8 cellular contexts compared by ENCODE assay signal in genomic region chr5:139341689-139342422, GRCh38. TPM values are rescaled to one million over a fixed set of nuclear protein-coding genes. Genes with fewer than 3 reads are reported as not detected.
DNase-seq lines count a peak whose midpoint lies in the region; ATAC-seq and TF ChIP-seq lines count a peak whose summit lies in the region.

PAIP2 (plus strand) TSS chr5:139341854; CDS start chr5:139363785, 21,931 bp downstream.

- no peaks in the 10 kb centered on the region for H3K36me3 ChIP-seq in PC-3 (ENCODE audit: low read depth, low read length)
- H3K36me3 ChIP-seq in mucosa of rectum (ENCODE audit: control insufficient read depth in 2 of 2, insufficient read depth in 2 of 2, low read length in 2 of 2): no peaks in the 10 kb centered on the region

- H3F3A ChIP-seq in PC-3 (ENCODE audit: low read length, unreplicated experiment): no peaks in the 10 kb centered on the region

- DNase-seq in DMS53 (lab: John Stamatoyannopoulos, UW) (peak; percentile 99), PC-3 (peak; percentile 95), activated T-cell treated with anti-CD3 and anti-CD28 coated beads for 48 hours (ENCODE audit: low read depth) (peak; percentile 96), epithelial cell of proximal tubule (ENCODE audit: low read depth) (peak; percentile 63)
- peak; percentile 97 for DNase-seq in Jurkat, Clone E6-1 (ENCODE audit: low read depth, low spot score)
- peak; percentile 98 for DNase-seq in stimulated activated CD8-positive, alpha-beta memory T cell treated with anti-CD3 and anti-CD28 coated beads, Interleukin-4, amount 100 ng/mL, for 48 hours

- no peaks in the 10 kb centered on the region for H3K9me2 ChIP-seq in PC-3 (replicated peaks; ENCODE audit: low read length)

- H3K9ac ChIP-seq in PC-3 (ENCODE audit: low read length): peak within 1 kb of the TSS; percentile 96
- H3K9ac ChIP-seq in mucosa of rectum (ENCODE audit: low read depth in 1 of 2, low read length in 2 of 2): peak within 1 kb of the TSS; percentile 95 to 100

- intact Hi-C loops in PC-3 (cut with micrococcal nuclease): loop anchor here (1.0 to 2.0 kb wide), 3 partner anchors 31 to 49 kb away; partner anchors contain the start of gene MATR3

- ATAC-seq in GM21576 (IDR thresholded peaks at IDR 0.05; ENCODE audit: unreplicated experiment) (peak; percentile 85), PC-3 (peak; percentile 78)

- peaks cover 52% of the 10 kb centered on the region for H3K79me2 ChIP-seq in PC-3 (ENCODE audit: low read length)

- peak within 1 kb of the TSS; percentile 80 for H2AFZ ChIP-seq in PC-3 (ENCODE audit: low read length)

- CTCF ChIA-PET in PC-3 (lab: Charles Lee): interaction anchor here (0.6 to 0.7 kb wide), 3 partner anchors 29 to 735 kb away, joined by 3 to 11 read pairs (median 4); partner anchors contain the start of gene MATR3

- H3K9me3 ChIP-seq in PC-3 (ENCODE audit: low read length) (no peaks in the 10 kb centered on the region), mucosa of rectum (ENCODE audit: control insufficient read depth in 2 of 2, low read length in 2 of 2) (no peaks in the 10 kb centered on the region)

- peak within 1 kb of the TSS; percentile 100 for H3K4me2 ChIP-seq in PC-3 (ENCODE audit: low read length)

- H3K27me3 ChIP-seq in PC-3 (ENCODE audit: low read length): no peaks in the 10 kb centered on the region
- H3K27me3 ChIP-seq in mucosa of rectum (ENCODE audit: control insufficient read depth in 2 of 2, insufficient read depth in 2 of 2, low read length in 2 of 2): no peaks in the 10 kb centered on the region

- peaks cover 33% of the 10 kb centered on the region for H4K20me1 ChIP-seq in PC-3 (ENCODE audit: low read length)

- H3K4me1 ChIP-seq in PC-3 (ENCODE audit: insufficient read depth, low read length): peaks cover 18% of the 10 kb centered on the region
- peaks cover 18 to 25% of the 10 kb centered on the region in 2 donors for H3K4me1 ChIP-seq in mucosa of rectum (ENCODE audit: control insufficient read depth in 2 of 2, insufficient read depth in 2 of 2, low read length in 2 of 2)

- POLR2A ChIA-PET in PC-3 (lab: Charles Lee; ENCODE audit: unreplicated experiment): interaction anchor here (0.6 to 0.8 kb wide), 7 partner anchors 16 to 80 kb away, joined by 3 to 20 read pairs (median 4); no protein-coding TSS in a partner anchor

- TSS peak; percentile 99 for BruUV-seq in PC-3 (replicated peaks; lab: Mats Ljungman, UMichigan)

- H3K27ac ChIP-seq in PC-3 (ENCODE audit: low read length): peak within 1 kb of the TSS; percentile 93
- H3K27ac ChIP-seq in mucosa of rectum (ENCODE audit: low read depth in 2 of 2, low read length in 2 of 2): peak within 1 kb of the TSS; percentile 98 to 100

- TF ChIP-seq CTCF in PC-3 (conservative IDR thresholded peaks at IDR 0.05; ENCODE audit: low read depth, low read length) (peak; percentile 63), epithelial cell of proximal tubule (conservative IDR thresholded peaks at IDR 0.05; ENCODE audit: low read depth, low read length) (peak; percentile 67)

- H3K4me3 ChIP-seq in Jurkat, Clone E6-1 (ENCODE audit: low read length): peak within 1 kb of the TSS; percentile 98
- H3K4me3 ChIP-seq in PC-3 (ENCODE audit: low read length) (peak within 1 kb of the TSS; percentile 96), epithelial cell of proximal tubule (ENCODE audit: low read depth, low read length) (peak within 1 kb of the TSS; percentile 86), mucosa of rectum (ENCODE audit: low read length in 2 of 2) (peak within 1 kb of the TSS; percentile 99)

RNA-seq across cellular contexts. Expression of gene PAIP2, which starts in this region (rescaled TPM):
- polyA plus RNA-seq in Jurkat, Clone E6-1 (2012; ENCODE audit: insufficient read depth, insufficient read length): 250 TPM
- total RNA-seq in PC-3 (2014; rRNA removed) (35.1 and 39.3 TPM in 2 replicates), epithelial cell of proximal tubule (54.0 and 77.6 TPM in 2 replicates)

Comparison
In these comparisons a context has a peak if more than half of its experiments do, and no peak if none do; other contexts are left out.
1. Peak in every context shown above with its lines: DNase-seq, ATAC-seq, H3K4me3 ChIP-seq and H3K27ac ChIP-seq.